13 cellular contexts compared by ENCODE assay signal in the genomic region with DNA sequence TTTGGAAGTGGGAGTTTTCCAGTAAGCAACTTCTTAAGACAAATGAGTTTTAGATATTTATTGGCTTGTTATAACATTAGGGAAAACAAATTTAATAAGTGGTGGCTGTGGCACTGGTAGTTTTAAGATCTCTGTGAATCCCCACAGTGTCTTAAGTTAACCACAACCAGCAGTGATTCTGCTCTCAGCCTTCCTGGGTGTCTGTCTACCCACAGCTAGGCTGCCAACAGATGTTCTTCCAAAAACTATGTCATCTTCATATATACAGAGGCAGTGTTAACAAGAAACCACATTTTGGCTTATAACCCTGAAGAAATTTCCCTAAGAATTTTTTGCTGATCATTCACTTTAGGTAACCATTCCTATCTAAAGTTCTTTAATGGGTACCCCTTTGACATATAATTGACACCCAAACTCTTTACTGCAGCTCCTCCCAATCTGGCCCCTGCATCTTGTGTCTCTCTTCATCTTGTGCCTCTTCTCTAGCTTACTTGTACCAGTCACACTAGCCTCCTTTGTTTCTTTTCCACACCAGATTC. TPM values are rescaled to one million over a fixed set of nuclear protein-coding genes. Genes with fewer than 3 reads are reported as not detected.
DNase-seq lines count a peak whose midpoint lies in the region; ATAC-seq, FAIRE-seq and TF ChIP-seq lines count a peak whose summit lies in the region.
"Had no signal": no experiment of that assay in that cellular context is flagged by ENCODE, and none has a peak within 500 bp of the region (broad histone marks: within the 10 kb centered on the region; RNA-seq: fewer than 3 reads in every experiment).

No MANE protein-coding gene starts in this region.

- FAIRE-seq in GM19239 (lab: Jason Lieb, UNC): no peak

- H3K4me3 Mint-ChIP-seq in activated T-cell treated with anti-CD3 and anti-CD28 coated beads, Interleukin-2, amount 50 U/mL, for 24 hours: no peak overlapping the region
- no peak overlapping the region for H3K4me3 Mint-ChIP-seq in IgD-negative memory B cell
- no peak overlapping the region for H3K4me3 Mint-ChIP-seq in central memory CD8-positive, alpha-beta T cell
- no peak overlapping the region for H3K4me3 Mint-ChIP-seq in progenitor cell of endocrine pancreas (ENCODE audit: low read depth)

- peaks cover 92% of the 10 kb centered on the region for H3K36me3 Mint-ChIP-seq in activated T-cell treated with anti-CD3 and anti-CD28 coated beads, Interleukin-2, amount 50 U/mL, for 24 hours (ENCODE audit: low read depth)
- no peaks in the 10 kb centered on the region for H3K36me3 Mint-ChIP-seq in IgD-negative memory B cell
- H3K36me3 Mint-ChIP-seq in central memory CD8-positive, alpha-beta T cell (ENCODE audit: insufficient read depth): peaks cover 71% of the 10 kb centered on the region
- peaks cover 46% of the 10 kb centered on the region for H3K36me3 Mint-ChIP-seq in progenitor cell of endocrine pancreas (ENCODE audit: insufficient read depth)

- TF ChIP-seq CTCF in progenitor cell of endocrine pancreas (IDR thresholded peaks at IDR 0.05; ENCODE audit: unreplicated experiment): no peak

- peak; percentile 32 for ATAC-seq in central memory CD8-positive, alpha-beta T cell (replicated peaks; ENCODE audit: extremely low read depth, poor library complexity, severe bottlenecking)
- no peak for ATAC-seq in GM19452 (IDR thresholded peaks at IDR 0.05; ENCODE audit: unreplicated experiment)
- ATAC-seq in HG03108 (IDR thresholded peaks at IDR 0.05; ENCODE audit: unreplicated experiment): no peak

- H3K4me1 Mint-ChIP-seq in activated T-cell treated with anti-CD3 and anti-CD28 coated beads, Interleukin-2, amount 50 U/mL, for 24 hours (ENCODE audit: low read depth): peaks cover 57% of the 10 kb centered on the region
- H3K4me1 Mint-ChIP-seq in IgD-negative memory B cell: peaks cover 13 to 34% (median 16%) of the 10 kb centered on the region in 3 donors
- H3K4me1 Mint-ChIP-seq in central memory CD8-positive, alpha-beta T cell: peaks cover 29% of the 10 kb centered on the region
- peaks cover 6% of the 10 kb centered on the region for H3K4me1 Mint-ChIP-seq in progenitor cell of endocrine pancreas (ENCODE audit: low read depth)

- peak overlapping the region; percentile 68 for H3K27ac Mint-ChIP-seq in activated T-cell treated with anti-CD3 and anti-CD28 coated beads, Interleukin-2, amount 50 U/mL, for 24 hours
- H3K27ac Mint-ChIP-seq in IgD-negative memory B cell (peak overlapping the region in 2 of 3 donors; percentile 42 to 47), progenitor cell of endocrine pancreas (peak overlapping the region; percentile 1)
- H3K27ac Mint-ChIP-seq in central memory CD8-positive, alpha-beta T cell (ENCODE audit: low read depth): peak overlapping the region; percentile 27

- no peak for DNase-seq in activated T-cell treated with anti-CD3 and anti-CD28 coated beads, Interleukin-2, amount 50 U/mL, for 24 hours
- DNase-seq in activated T-cell treated with anti-CD3 and anti-CD28 coated beads, Interleukin-2, amount 50 U/mL, for 1 hour: no peak
- DNase-seq in central memory CD8-positive, alpha-beta T cell (ENCODE audit: low spot score in 2 of 2): no peak
- DNase-seq in progenitor cell of endocrine pancreas (ENCODE audit: low spot score, unreplicated experiment) (no peak), GM19239 (ENCODE audit: insufficient read length, low spot score) (no peak)
- DNase-seq: aorta, DMS 273 treated with DMSO at 0.1 percent for 48 hours, foreskin fibroblast, NCI-H1092 treated with DMSO at 0.1 percent for 48 hours, spleen had no signal

- no peaks in the 10 kb centered on the region for H3K9me3 Mint-ChIP-seq in activated T-cell treated with anti-CD3 and anti-CD28 coated beads, Interleukin-2, amount 50 U/mL, for 24 hours
- H3K9me3 Mint-ChIP-seq in IgD-negative memory B cell (no peaks in the 10 kb centered on the region), progenitor cell of endocrine pancreas (ENCODE audit: low read depth) (no peaks in the 10 kb centered on the region)
- no peaks in the 10 kb centered on the region for H3K9me3 Mint-ChIP-seq in central memory CD8-positive, alpha-beta T cell

- H3K27me3 Mint-ChIP-seq in activated T-cell treated with anti-CD3 and anti-CD28 coated beads, Interleukin-2, amount 50 U/mL, for 24 hours: no peaks in the 10 kb centered on the region
- H3K27me3 Mint-ChIP-seq in IgD-negative memory B cell: no peaks in the 10 kb centered on the region
- H3K27me3 Mint-ChIP-seq in central memory CD8-positive, alpha-beta T cell: no peaks in the 10 kb centered on the region
- no peaks in the 10 kb centered on the region for H3K27me3 Mint-ChIP-seq in progenitor cell of endocrine pancreas

RNA-seq across cellular contexts. Expression of a gene that starts 52.7 kb away (rescaled TPM):
- polyA plus RNA-seq in IgD-negative memory B cell: 17.0 TPM
- total RNA-seq in progenitor cell of endocrine pancreas: 86.7 and 90.8 TPM in 2 replicates

RNA-seq across cellular contexts. Expression of a gene that starts 56.0 kb away (rescaled TPM):
- 12.8 TPM for polyA plus RNA-seq in IgD-negative memory B cell
- total RNA-seq in progenitor cell of endocrine pancreas: 391 and 395 TPM in 2 replicates

Comparison
In these comparisons a context has a peak if more than half of its experiments do, and no peak if none do; other contexts are left out.
1. H3K27ac Mint-ChIP-seq: peak in every context shown above with its lines; median percentile 68 in activated T-cell treated with anti-CD3 and anti-CD28 coated beads, Interleukin-2, amount 50 U/mL, for 24 hours; 44 in IgD-negative memory B cell; 27 in central memory CD8-positive, alpha-beta T cell; 1 in progenitor cell of endocrine pancreas.